Comparison of ENCODE assay signal across 12 cellular contexts in genomic region chr3:27431116-27431515, GRCh38. TPM values are rescaled to one million over a fixed set of nuclear protein-coding genes. Genes with fewer than 3 reads are reported as not detected.
DNase-seq lines count a peak whose midpoint lies in the region; ATAC-seq and TF ChIP-seq lines count a peak whose summit lies in the region.
"Had no signal": no experiment of that assay in that cellular context is flagged by ENCODE, and none has a peak within 500 bp of the region (broad histone marks: within the 10 kb centered on the region; RNA-seq: fewer than 3 reads in every experiment).

No MANE protein-coding gene starts in this region.

- POLR2A ChIA-PET in OCI-LY7 (lab: Charles Lee), result interaction anchor here (0.6 kb wide), 1 partner anchor 71 kb away, joined by 4 read pairs; no protein-coding TSS in a partner anchor

- H3K9me3 ChIP-seq in RWPE2 (ENCODE audit: severe bottlenecking) (no peaks in the 10 kb centered on the region), OCI-LY7 (ENCODE audit: low read length) (no peaks in the 10 kb centered on the region)

- intact Hi-C loops in OCI-LY7 (cut with micrococcal nuclease; ENCODE audit: unreplicated experiment), result no loop called here

- no peaks in the 10 kb centered on the region for H3K79me2 ChIP-seq in OCI-LY7 (ENCODE audit: insufficient read depth, low read depth, low read length)

- no peaks in the 10 kb centered on the region for H3K4me1 ChIP-seq in RWPE2 (ENCODE audit: insufficient read depth, poor library complexity, severe bottlenecking)
- H3K4me1 ChIP-seq in OCI-LY7 (ENCODE audit: insufficient read depth, low read length, poor library complexity, severe bottlenecking), result no peaks in the 10 kb centered on the region

- H3K9me2 ChIP-seq in OCI-LY7 (ENCODE audit: insufficient read depth, low read length), result no peaks in the 10 kb centered on the region

- peaks cover 23% of the 10 kb centered on the region for H3K4me1 Mint-ChIP-seq in osteocyte (ENCODE audit: unreplicated experiment)
- H3K4me1 Mint-ChIP-seq: activated naive CD4-positive, alpha-beta T cell treated with anti-CD3 and anti-CD28 coated beads, Interleukin-2, amount 50 U/mL, for 24 hours; immature natural killer cell had no signal

- peak overlapping the region; percentile 10 for H3K27ac ChIP-seq in RWPE2 (ENCODE audit: poor library complexity, severe bottlenecking)
- no peak overlapping the region for H3K27ac ChIP-seq in OCI-LY7 (ENCODE audit: low read depth, low read length, poor library complexity, severe bottlenecking)

- peak overlapping the region; percentile 83 for H3K27ac Mint-ChIP-seq in osteocyte (ENCODE audit: unreplicated experiment)
- H3K27ac Mint-ChIP-seq: activated naive CD4-positive, alpha-beta T cell treated with anti-CD3 and anti-CD28 coated beads, Interleukin-2, amount 50 U/mL, for 24 hours; T-helper 17 cell had no signal

- TF ChIP-seq CTCF in RWPE2 (IDR thresholded peaks at IDR 0.05; ENCODE audit: poor library complexity, severe bottlenecking) (no peak), fibroblast of pulmonary artery (IDR thresholded peaks at IDR 0.05; ENCODE audit: low read length, missing control alignments) (no peak), osteocyte (IDR thresholded peaks at IDR 0.05) (no peak), OCI-LY7 (conservative IDR thresholded peaks at IDR 0.05; ENCODE audit: low read length) (no peak)

- H3K36me3 ChIP-seq in RWPE2 (ENCODE audit: low read depth) (peaks cover 79% of the 10 kb centered on the region), OCI-LY7 (ENCODE audit: insufficient read depth, low read length) (peaks cover 39% of the 10 kb centered on the region)

- CTCF ChIA-PET in OCI-LY7 (lab: Charles Lee; ENCODE audit: unreplicated experiment), result no interaction called here

- no peaks in the 10 kb centered on the region for H3K27me3 Mint-ChIP-seq in osteocyte (ENCODE audit: unreplicated experiment)
- H3K27me3 Mint-ChIP-seq: activated naive CD4-positive, alpha-beta T cell treated with anti-CD3 and anti-CD28 coated beads, Interleukin-2, amount 50 U/mL, for 24 hours; T-helper 17 cell had no signal

- no peaks in the 10 kb centered on the region for H4K20me1 ChIP-seq in OCI-LY7 (ENCODE audit: insufficient read depth, low read length)

- no peaks in the 10 kb centered on the region for H3K27me3 ChIP-seq in RWPE2 (ENCODE audit: insufficient read depth, poor library complexity, severe bottlenecking)

- H3K9me3 Mint-ChIP-seq in osteocyte (ENCODE audit: unreplicated experiment), result no peaks in the 10 kb centered on the region
- H3K9me3 Mint-ChIP-seq: activated naive CD4-positive, alpha-beta T cell treated with anti-CD3 and anti-CD28 coated beads, Interleukin-2, amount 50 U/mL, for 24 hours; immature natural killer cell had no signal

- H3K4me3 Mint-ChIP-seq in osteocyte (ENCODE audit: unreplicated experiment), result no peak overlapping the region
- H3K4me3 Mint-ChIP-seq: activated naive CD4-positive, alpha-beta T cell treated with anti-CD3 and anti-CD28 coated beads, Interleukin-2, amount 50 U/mL, for 24 hours; immature natural killer cell; T-helper 17 cell had no signal

- ATAC-seq in RWPE2 (ENCODE audit: low read depth) (peak; percentile 96), GM18858 (IDR thresholded peaks at IDR 0.05; ENCODE audit: unreplicated experiment) (no peak)
- ATAC-seq: T-helper 17 cell had no signal

- no peak overlapping the region for H3K4me2 ChIP-seq in OCI-LY7 (ENCODE audit: low read length)

- no peak overlapping the region for H3K4me3 ChIP-seq in RWPE2 (ENCODE audit: severe bottlenecking)
- no peak overlapping the region for H3K4me3 ChIP-seq in fibroblast of pulmonary artery (replicated peaks; ENCODE audit: low read depth, low read length)
- no peak overlapping the region for H3K4me3 ChIP-seq in OCI-LY7 (ENCODE audit: low read depth, low read length, poor library complexity, severe bottlenecking)

- peaks cover 52% of the 10 kb centered on the region for H3K36me3 Mint-ChIP-seq in osteocyte (ENCODE audit: unreplicated experiment)

- H2AFZ ChIP-seq in OCI-LY7 (ENCODE audit: low read length), result no peak overlapping the region

- DNase-seq in EH (ENCODE audit: low read depth) (peak; percentile 99), RWPE2 (ENCODE audit: low spot score) (no peak), fibroblast of pulmonary artery (ENCODE audit: low read depth) (peak; percentile 98), osteocyte (ENCODE audit: extremely low spot score, unreplicated experiment) (no peak), OCI-LY7 (ENCODE audit: low spot score) (no peak), DMS79 treated with DMSO at 0.1 percent for 48 hours (lab: John Stamatoyannopoulos, UW) (no peak), NCI-H2081 treated with DMSO at 0.1 percent for 48 hours (lab: John Stamatoyannopoulos, UW) (no peak)
- DNase-seq: immature natural killer cell, NCI-H1417, T-helper 17 cell had no signal

- no TSS peak for BruUV-seq in OCI-LY7 (replicated peaks; lab: Mats Ljungman, UMichigan)

RNA-seq across cellular contexts. Expression of gene SLC4A7, which starts 53.1 kb away (rescaled TPM):
- total RNA-seq in osteocyte (78.8 and 83.7 TPM in 2 replicates), OCI-LY7 (2022) (31.9 and 35.6 TPM in 2 replicates)
- 25.9 and 27.2 TPM in 2 replicates for total RNA-seq in OCI-LY7 (2014; rRNA removed; shearing (Covaris generic))

Comparison
In these comparisons a context has a peak if more than half of its experiments do, and no peak if none do; other contexts are left out.
1. DNase-seq: peak in EH (single experiment) and fibroblast of pulmonary artery (single experiment); none in RWPE2 (single experiment), osteocyte (single experiment), OCI-LY7 (single experiment), DMS79 treated with DMSO at 0.1 percent for 48 hours (single experiment) and NCI-H2081 treated with DMSO at 0.1 percent for 48 hours (single experiment).